In the genomic region with DNA sequence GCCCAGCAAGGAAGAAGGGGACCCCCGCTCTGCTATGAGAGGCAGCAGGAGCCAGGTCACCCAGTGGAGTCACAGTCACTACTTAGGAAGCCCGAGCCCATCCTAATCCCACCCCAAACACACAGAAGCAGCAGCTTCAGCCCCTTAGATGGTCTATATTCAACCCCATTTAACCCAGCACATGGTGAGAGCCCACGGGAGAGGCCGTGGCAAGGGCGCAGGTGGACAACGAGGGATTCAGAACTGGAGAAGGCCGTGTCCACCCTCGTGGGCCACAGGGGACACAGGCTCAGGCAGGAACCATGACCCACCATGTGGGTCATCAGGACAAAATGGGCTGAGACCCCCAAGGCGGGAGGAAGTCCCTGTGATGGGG, we compare ENCODE assay signal across 17 cellular contexts. TPM values are rescaled to one million over a fixed set of nuclear protein-coding genes. Genes with fewer than 3 reads are reported as not detected.
DNase-seq lines count a peak whose midpoint lies in the region; ATAC-seq and TF ChIP-seq lines count a peak whose summit lies in the region.
"Had no signal": no experiment of that assay in that cellular context is flagged by ENCODE, and none has a peak within 500 bp of the region (broad histone marks: within the 10 kb centered on the region; RNA-seq: fewer than 3 reads in every experiment).

No MANE protein-coding gene starts in this region.

- no peaks in the 10 kb centered on the region for H3K36me3 Mint-ChIP-seq in activated T-cell treated with anti-CD3 and anti-CD28 coated beads, Interleukin-2, amount 50 U/mL, for 72 hours (ENCODE audit: insufficient read depth in 2 of 2)
- H3K36me3 Mint-ChIP-seq in endodermal cell (ENCODE audit: low read depth): peaks cover 3% of the 10 kb centered on the region
- no peaks in the 10 kb centered on the region for H3K36me3 Mint-ChIP-seq in stimulated activated effector memory CD8-positive, alpha-beta T cell treated with anti-CD3 and anti-CD28 coated beads, Interleukin-12 subunit alpha, Interleukin-12 subunit beta, amount 100 ng/mL, for 72 hours
- H3K36me3 Mint-ChIP-seq in activated CD8-positive, alpha-beta T cell treated with anti-CD3 and anti-CD28 coated beads, Interleukin-2, amount 10 ng/mL, durations not matched to agents 7 days and 5 days (ENCODE audit: low read depth): no peaks in the 10 kb centered on the region
- H3K36me3 Mint-ChIP-seq: immature natural killer cell had no signal

- peaks cover 33% of the 10 kb centered on the region for H3K4me1 Mint-ChIP-seq in activated T-cell treated with anti-CD3 and anti-CD28 coated beads, Interleukin-2, amount 50 U/mL, for 72 hours (ENCODE audit: low read depth)
- H3K4me1 Mint-ChIP-seq in endodermal cell: peaks cover 9% of the 10 kb centered on the region
- H3K4me1 Mint-ChIP-seq in stimulated activated effector memory CD8-positive, alpha-beta T cell treated with anti-CD3 and anti-CD28 coated beads, Interleukin-12 subunit alpha, Interleukin-12 subunit beta, amount 100 ng/mL, for 72 hours: peaks cover 26% of the 10 kb centered on the region
- peaks cover 10% of the 10 kb centered on the region for H3K4me1 Mint-ChIP-seq in activated CD8-positive, alpha-beta T cell treated with anti-CD3 and anti-CD28 coated beads, Interleukin-2, amount 10 ng/mL, durations not matched to agents 7 days and 5 days (ENCODE audit: low read depth)
- H3K4me1 Mint-ChIP-seq: immature natural killer cell had no signal

- CTCF ChIA-PET in OCI-LY7 (lab: Charles Lee; ENCODE audit: unreplicated experiment): no interaction called here
- CTCF ChIA-PET in activated CD8-positive, alpha-beta T cell treated with anti-CD3 and anti-CD28 coated beads, Interleukin-2, amount 10 ng/mL, durations not matched to agents 7 days and 5 days (lab: Charles Lee): interaction anchor here (1.0 kb wide), 1 partner anchor 43 kb away, joined by 3 read pairs; no protein-coding TSS in a partner anchor

- H3K4me3 Mint-ChIP-seq in activated T-cell treated with anti-CD3 and anti-CD28 coated beads, Interleukin-2, amount 50 U/mL, for 72 hours: peak overlapping the region; percentile 34 to 44
- H3K4me3 Mint-ChIP-seq in endodermal cell: no peak overlapping the region
- peak overlapping the region; percentile 26 for H3K4me3 Mint-ChIP-seq in stimulated activated effector memory CD8-positive, alpha-beta T cell treated with anti-CD3 and anti-CD28 coated beads, Interleukin-12 subunit alpha, Interleukin-12 subunit beta, amount 100 ng/mL, for 72 hours
- H3K4me3 Mint-ChIP-seq in activated CD8-positive, alpha-beta T cell treated with anti-CD3 and anti-CD28 coated beads, Interleukin-2, amount 10 ng/mL, durations not matched to agents 7 days and 5 days: no peak overlapping the region
- H3K4me3 Mint-ChIP-seq: immature natural killer cell had no signal

- TF ChIP-seq CTCF in OCI-LY7 (conservative IDR thresholded peaks at IDR 0.05; ENCODE audit: low read length) (no peak), endodermal cell (conservative IDR thresholded peaks at IDR 0.05) (no peak)

- POLR2A ChIA-PET in OCI-LY7 (lab: Charles Lee): interaction anchor here (1.3 kb wide), 1 partner anchor 12 kb away, joined by 6 read pairs; no protein-coding TSS in a partner anchor
- POLR2A ChIA-PET in activated CD8-positive, alpha-beta T cell treated with anti-CD3 and anti-CD28 coated beads, Interleukin-2, amount 10 ng/mL, durations not matched to agents 7 days and 5 days (lab: Charles Lee): no interaction called here

- intact Hi-C loops in OCI-LY7 (cut with micrococcal nuclease; ENCODE audit: unreplicated experiment): loop anchor here (2.0 kb wide), 1 partner anchor 88 kb away; no protein-coding TSS in a partner anchor

- H3K9me3 Mint-ChIP-seq in activated T-cell treated with anti-CD3 and anti-CD28 coated beads, Interleukin-2, amount 50 U/mL, for 72 hours: no peaks in the 10 kb centered on the region
- no peaks in the 10 kb centered on the region for H3K9me3 Mint-ChIP-seq in endodermal cell
- H3K9me3 Mint-ChIP-seq in stimulated activated effector memory CD8-positive, alpha-beta T cell treated with anti-CD3 and anti-CD28 coated beads, Interleukin-12 subunit alpha, Interleukin-12 subunit beta, amount 100 ng/mL, for 72 hours: no peaks in the 10 kb centered on the region
- no peaks in the 10 kb centered on the region for H3K9me3 Mint-ChIP-seq in activated CD8-positive, alpha-beta T cell treated with anti-CD3 and anti-CD28 coated beads, Interleukin-2, amount 10 ng/mL, durations not matched to agents 7 days and 5 days (ENCODE audit: insufficient read depth)
- H3K9me3 Mint-ChIP-seq: immature natural killer cell had no signal

- H3K27ac ChIP-seq in OCI-LY7 (ENCODE audit: low read depth, low read length, poor library complexity, severe bottlenecking): peak overlapping the region; percentile 47
- H3K27ac ChIP-seq in endodermal cell (ENCODE audit: low read depth, low read length): no peak overlapping the region
- H3K27ac ChIP-seq: coronary artery, uterus had no signal

- H3K36me3 ChIP-seq in OCI-LY7 (ENCODE audit: insufficient read depth, low read length): no peaks in the 10 kb centered on the region
- no peaks in the 10 kb centered on the region for H3K36me3 ChIP-seq in endodermal cell (ENCODE audit: control insufficient read depth, insufficient read depth, low read length)
- H3K36me3 ChIP-seq: uterus had no signal

- H3K4me3 ChIP-seq in OCI-LY7 (ENCODE audit: low read depth, low read length, poor library complexity, severe bottlenecking) (peak overlapping the region; percentile 38), endodermal cell (ENCODE audit: low read length) (no peak overlapping the region)
- H3K4me3 ChIP-seq: coronary artery, uterus had no signal

- H3K4me2 ChIP-seq in OCI-LY7 (ENCODE audit: low read length): peak overlapping the region; percentile 66

- no peaks in the 10 kb centered on the region for H3K9me3 ChIP-seq in OCI-LY7 (ENCODE audit: low read length)
- no peaks in the 10 kb centered on the region for H3K9me3 ChIP-seq in endodermal cell (ENCODE audit: control insufficient read depth, low read length)
- H3K9me3 ChIP-seq: uterus had no signal

- H3K27me3 ChIP-seq in endodermal cell (ENCODE audit: control insufficient read depth, insufficient read depth, low read length, poor library complexity, severe bottlenecking): no peaks in the 10 kb centered on the region
- H3K27me3 ChIP-seq: uterus had no signal

- no TSS peak for BruUV-seq in OCI-LY7 (replicated peaks; lab: Mats Ljungman, UMichigan)

- H2AFZ ChIP-seq in OCI-LY7 (ENCODE audit: low read length): peak overlapping the region; percentile 79

- no peaks in the 10 kb centered on the region for H3K27me3 Mint-ChIP-seq in activated T-cell treated with anti-CD3 and anti-CD28 coated beads, Interleukin-2, amount 50 U/mL, for 72 hours (ENCODE audit: low read depth)
- H3K27me3 Mint-ChIP-seq in endodermal cell (ENCODE audit: insufficient read depth): no peaks in the 10 kb centered on the region
- no peaks in the 10 kb centered on the region for H3K27me3 Mint-ChIP-seq in activated CD8-positive, alpha-beta T cell treated with anti-CD3 and anti-CD28 coated beads, Interleukin-2, amount 10 ng/mL, durations not matched to agents 7 days and 5 days (ENCODE audit: low read depth)

- no peak overlapping the region for H3K9ac ChIP-seq in endodermal cell (ENCODE audit: extremely low read depth, low read length, poor library complexity, severe bottlenecking)

- H4K20me1 ChIP-seq in OCI-LY7 (ENCODE audit: insufficient read depth, low read length): no peaks in the 10 kb centered on the region

- H3K9me2 ChIP-seq in OCI-LY7 (ENCODE audit: insufficient read depth, low read length): no peaks in the 10 kb centered on the region

- 90 to 96% methylated on average over 7 to 8 of the region's 9 CpGs for WGBS in endodermal cell (ENCODE audit: insufficient coverage in 1 of 2, insufficient read length in 1 of 2), 2 experiments

- DNase-seq in activated T-cell treated with anti-CD3 and anti-CD28 coated beads, Interleukin-2, amount 50 U/mL, for 72 hours: no peak
- DNase-seq in activated T-cell treated with anti-CD3 and anti-CD28 coated beads for 4 hours (no peak), OCI-LY7 (ENCODE audit: low spot score) (no peak), endodermal cell (peak; percentile 38), NCI-H1092 treated with DMSO at 0.1 percent for 48 hours (lab: John Stamatoyannopoulos, UW) (no peak), NCI-H1930 (lab: John Stamatoyannopoulos, UW) (no peak)
- DNase-seq in stimulated activated effector memory CD8-positive, alpha-beta T cell treated with anti-CD3 and anti-CD28 coated beads, Interleukin-12 subunit alpha, Interleukin-12 subunit beta, amount 100 ng/mL, for 72 hours (ENCODE audit: low spot score in 2 of 2): no peak
- no peak for DNase-seq in activated CD8-positive, alpha-beta T cell treated with anti-CD3 and anti-CD28 coated beads, Interleukin-2, amount 10 ng/mL, durations not matched to agents 7 days and 5 days
- DNase-seq: erythroblast, GDM1, immature natural killer cell, mesendoderm, NCI-H1105, nucleus accumbens, uterus had no signal

- H3K79me2 ChIP-seq in OCI-LY7 (ENCODE audit: insufficient read depth, low read depth, low read length): no peaks in the 10 kb centered on the region

- no peak overlapping the region for H3K27ac Mint-ChIP-seq in activated T-cell treated with anti-CD3 and anti-CD28 coated beads, Interleukin-2, amount 50 U/mL, for 72 hours
- H3K27ac Mint-ChIP-seq in endodermal cell: peak overlapping the region; percentile 39
- peak overlapping the region; percentile 73 for H3K27ac Mint-ChIP-seq in stimulated activated effector memory CD8-positive, alpha-beta T cell treated with anti-CD3 and anti-CD28 coated beads, Interleukin-12 subunit alpha, Interleukin-12 subunit beta, amount 100 ng/mL, for 72 hours
- H3K27ac Mint-ChIP-seq in activated CD8-positive, alpha-beta T cell treated with anti-CD3 and anti-CD28 coated beads, Interleukin-2, amount 10 ng/mL, durations not matched to agents 7 days and 5 days: no peak overlapping the region
- H3K27ac Mint-ChIP-seq: immature natural killer cell had no signal

- H3K4me1 ChIP-seq in OCI-LY7 (ENCODE audit: insufficient read depth, low read length, poor library complexity, severe bottlenecking) (peaks cover 42% of the 10 kb centered on the region), endodermal cell (ENCODE audit: control insufficient read depth, insufficient read depth, low read length) (no peaks in the 10 kb centered on the region)
- H3K4me1 ChIP-seq: uterus had no signal

- no peak for ATAC-seq in activated T-cell treated with anti-CD3 and anti-CD28 coated beads, Interleukin-2, amount 50 U/mL, for 72 hours (replicated peaks in 1 of 2)
- no peak for ATAC-seq in stimulated activated effector memory CD8-positive, alpha-beta T cell treated with anti-CD3 and anti-CD28 coated beads, Interleukin-12 subunit alpha, Interleukin-12 subunit beta, amount 100 ng/mL, for 72 hours
- ATAC-seq in activated CD8-positive, alpha-beta T cell treated with anti-CD3 and anti-CD28 coated beads, Interleukin-2, amount 10 ng/mL, durations not matched to agents 7 days and 5 days: no peak
- ATAC-seq: sciatic nerve had no signal

RNA-seq across cellular contexts. Expression of a gene that starts 1.6 kb away (rescaled TPM):
- 1 to 10 TPM; 2.0 to 2.6 TPM for total RNA-seq in activated T-cell treated with anti-CD3 and anti-CD28 coated beads, Interleukin-2, amount 50 U/mL, for 72 hours
- not detected in 2 replicates for total RNA-seq in OCI-LY7 (2014; rRNA removed; shearing (Covaris generic))
- 0.06 TPM in 1 of 2 replicates, not detected in the other for total RNA-seq in OCI-LY7 (2022)
- total RNA-seq in endodermal cell: 10 to 100 TPM in 1 of 2 donors, 1 to 10 TPM in 1; 6.2 to 11.3 TPM
- polyA plus RNA-seq in endodermal cell (2013, experiment 1 of 2): 3.8 TPM
- polyA plus RNA-seq in endodermal cell (2013, experiment 2 of 2): 3.8 TPM
- under 1 TPM; 0.31 to 0.37 TPM for total RNA-seq in activated CD8-positive, alpha-beta T cell treated with anti-CD3 and anti-CD28 coated beads, Interleukin-2, amount 10 ng/mL, durations not matched to agents 7 days and 5 days

RNA-seq across cellular contexts. Expression of a gene that starts 50.0 kb away (rescaled TPM):
- total RNA-seq in activated T-cell treated with anti-CD3 and anti-CD28 coated beads, Interleukin-2, amount 50 U/mL, for 72 hours: 1 to 10 TPM; 4.1 to 5.1 TPM
- 2.2 and 2.7 TPM in 2 replicates for total RNA-seq in OCI-LY7 (2014; rRNA removed; shearing (Covaris generic))
- total RNA-seq in OCI-LY7 (2022) (2.9 and 4.5 TPM in 2 replicates), endodermal cell (1 to 10 TPM; 8.0 to 9.2 TPM)
- 5.1 TPM for polyA plus RNA-seq in endodermal cell (2013, experiment 1 of 2)
- polyA plus RNA-seq in endodermal cell (2013, experiment 2 of 2): 4.4 TPM
- total RNA-seq in activated CD8-positive, alpha-beta T cell treated with anti-CD3 and anti-CD28 coated beads, Interleukin-2, amount 10 ng/mL, durations not matched to agents 7 days and 5 days: 1 to 10 TPM; 4.2 to 4.3 TPM

Comparison
In these comparisons a context has a peak if more than half of its experiments do, and no peak if none do; other contexts are left out.
1. H3K27ac Mint-ChIP-seq: peak in endodermal cell (single experiment) and stimulated activated effector memory CD8-positive, alpha-beta T cell treated with anti-CD3 and anti-CD28 coated beads, Interleukin-12 subunit alpha, Interleukin-12 subunit beta, amount 100 ng/mL, for 72 hours (single experiment); none in activated T-cell treated with anti-CD3 and anti-CD28 coated beads, Interleukin-2, amount 50 U/mL, for 72 hours (single experiment) and activated CD8-positive, alpha-beta T cell treated with anti-CD3 and anti-CD28 coated beads, Interleukin-2, amount 10 ng/mL, durations not matched to agents 7 days and 5 days (single experiment).
2. H3K4me3 Mint-ChIP-seq: peak in activated T-cell treated with anti-CD3 and anti-CD28 coated beads, Interleukin-2, amount 50 U/mL, for 72 hours (2 of 2) and stimulated activated effector memory CD8-positive, alpha-beta T cell treated with anti-CD3 and anti-CD28 coated beads, Interleukin-12 subunit alpha, Interleukin-12 subunit beta, amount 100 ng/mL, for 72 hours (single experiment); none in endodermal cell (single experiment) and activated CD8-positive, alpha-beta T cell treated with anti-CD3 and anti-CD28 coated beads, Interleukin-2, amount 10 ng/mL, durations not matched to agents 7 days and 5 days (single experiment).